In the genomic region with DNA sequence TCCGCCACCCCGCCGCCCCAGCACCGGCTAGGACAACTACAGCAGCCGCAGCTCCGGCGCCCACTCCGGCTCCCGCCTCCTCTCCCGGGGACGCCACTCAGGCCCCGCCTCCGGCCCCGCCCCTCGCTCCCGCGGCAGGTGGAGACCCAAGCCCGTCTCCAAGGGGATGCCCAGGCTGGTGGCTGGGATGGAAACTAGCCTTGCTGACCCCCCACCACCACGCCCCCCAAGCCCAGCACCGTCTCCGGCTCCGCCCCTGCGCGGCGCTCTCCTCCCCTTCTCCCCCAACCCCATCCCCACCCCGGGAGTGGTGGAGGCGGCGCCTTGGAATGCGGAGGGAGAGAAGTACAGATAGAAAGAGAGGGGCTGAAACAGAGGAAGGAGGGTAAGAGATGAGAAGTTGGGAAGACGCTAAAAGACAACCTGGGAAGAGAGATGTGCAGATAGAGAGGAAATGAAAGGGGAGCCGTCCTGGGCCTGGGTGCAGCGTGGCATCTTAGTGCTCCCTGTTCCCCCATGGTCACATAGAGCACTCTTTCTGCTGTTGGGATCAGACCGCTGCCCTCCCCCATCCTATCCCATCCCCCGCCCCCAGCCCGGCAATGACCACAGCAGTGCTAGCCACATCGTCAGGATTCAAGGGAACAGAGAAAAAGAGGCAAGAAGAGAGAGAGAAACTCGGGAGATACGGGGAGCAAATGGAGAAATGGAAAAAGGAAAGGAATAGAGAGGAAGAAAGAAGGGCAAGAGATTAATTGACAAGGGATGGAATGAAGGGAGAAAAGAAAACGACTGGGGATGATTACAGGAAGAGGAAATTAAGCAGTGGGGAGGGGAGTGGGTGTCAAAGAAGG, we compare ENCODE assay signal across 8 cellular contexts. TPM values are rescaled to one million over a fixed set of nuclear protein-coding genes. Genes with fewer than 3 reads are reported as not detected.
A peak's percentile ranks its signal among the peaks of the same experiment; 100 is the strongest.
DNase-seq lines count a peak whose midpoint lies in the region; ATAC-seq and TF ChIP-seq lines count a peak whose summit lies in the region.

A gene with protein sequence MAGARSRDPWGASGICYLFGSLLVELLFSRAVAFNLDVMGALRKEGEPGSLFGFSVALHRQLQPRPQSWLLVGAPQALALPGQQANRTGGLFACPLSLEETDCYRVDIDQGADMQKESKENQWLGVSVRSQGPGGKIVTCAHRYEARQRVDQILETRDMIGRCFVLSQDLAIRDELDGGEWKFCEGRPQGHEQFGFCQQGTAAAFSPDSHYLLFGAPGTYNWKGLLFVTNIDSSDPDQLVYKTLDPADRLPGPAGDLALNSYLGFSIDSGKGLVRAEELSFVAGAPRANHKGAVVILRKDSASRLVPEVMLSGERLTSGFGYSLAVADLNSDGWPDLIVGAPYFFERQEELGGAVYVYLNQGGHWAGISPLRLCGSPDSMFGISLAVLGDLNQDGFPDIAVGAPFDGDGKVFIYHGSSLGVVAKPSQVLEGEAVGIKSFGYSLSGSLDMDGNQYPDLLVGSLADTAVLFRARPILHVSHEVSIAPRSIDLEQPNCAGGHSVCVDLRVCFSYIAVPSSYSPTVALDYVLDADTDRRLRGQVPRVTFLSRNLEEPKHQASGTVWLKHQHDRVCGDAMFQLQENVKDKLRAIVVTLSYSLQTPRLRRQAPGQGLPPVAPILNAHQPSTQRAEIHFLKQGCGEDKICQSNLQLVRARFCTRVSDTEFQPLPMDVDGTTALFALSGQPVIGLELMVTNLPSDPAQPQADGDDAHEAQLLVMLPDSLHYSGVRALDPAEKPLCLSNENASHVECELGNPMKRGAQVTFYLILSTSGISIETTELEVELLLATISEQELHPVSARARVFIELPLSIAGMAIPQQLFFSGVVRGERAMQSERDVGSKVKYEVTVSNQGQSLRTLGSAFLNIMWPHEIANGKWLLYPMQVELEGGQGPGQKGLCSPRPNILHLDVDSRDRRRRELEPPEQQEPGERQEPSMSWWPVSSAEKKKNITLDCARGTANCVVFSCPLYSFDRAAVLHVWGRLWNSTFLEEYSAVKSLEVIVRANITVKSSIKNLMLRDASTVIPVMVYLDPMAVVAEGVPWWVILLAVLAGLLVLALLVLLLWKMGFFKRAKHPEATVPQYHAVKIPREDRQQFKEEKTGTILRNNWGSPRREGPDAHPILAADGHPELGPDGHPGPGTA (minus strand): TSS at position 64 of the 854 bp plus-strand sequence. CDS start 222 bp downstream, outside the sequence.

- peaks cover 7% of the 10 kb centered on the region for H4K20me1 ChIP-seq in H9 (ENCODE audit: control insufficient read depth, insufficient read depth, insufficient read length)

- no peak within 1 kb of the TSS for H3K4ac ChIP-seq in H9 (ENCODE audit: low read depth, low read length)

- no peaks in the 10 kb centered on the region; the same call in 1 of the 2 replicates for H3K79me2 ChIP-seq in H9 (ENCODE audit: insufficient read depth, low read length)

- DNase-seq in CD14-positive monocyte (ENCODE audit: low spot score) (no peak), H9 (peak; percentile 99), NCI-H510A treated with DMSO at 0.1 percent for 48 hours (lab: John Stamatoyannopoulos, UW) (peak; percentile 80), myocyte (ENCODE audit: low read depth) (peak; percentile 95)
- peak; percentile 77 for DNase-seq in activated T-cell treated with anti-CD3 and anti-CD28 coated beads, Interleukin-2, amount 50 U/mL, for 24 hours

- H3K4me1 Mint-ChIP-seq in CD14-positive monocyte = peaks cover 36% of the 10 kb centered on the region
- peaks cover 42 to 45% of the 10 kb centered on the region in 2 experiments for H3K4me1 Mint-ChIP-seq in H9
- peaks cover 19% of the 10 kb centered on the region for H3K4me1 Mint-ChIP-seq in activated T-cell treated with anti-CD3 and anti-CD28 coated beads, Interleukin-2, amount 50 U/mL, for 24 hours (ENCODE audit: low read depth)
- H3K4me1 Mint-ChIP-seq in stimulated activated naive CD8-positive, alpha-beta T cell treated with anti-CD3 and anti-CD28 coated beads, Interleukin-15, Interleukin-2, amounts not matched to agents 100 ng/mL and 50 ng/mL, for 24 hours (ENCODE audit: low read depth) = peaks cover 18% of the 10 kb centered on the region

- intact Hi-C loops in CD14-positive monocyte (cut with micrococcal nuclease) = loop anchor here in 1 of 2 donors (5.0 kb wide), 1 partner anchor 46 kb away; no protein-coding TSS in a partner anchor

- H3K4me3 Mint-ChIP-seq in CD14-positive monocyte (peak within 1 kb of the TSS; percentile 79 to 86), H9 (peak within 1 kb of the TSS; percentile 92 to 98)
- H3K4me3 Mint-ChIP-seq in activated T-cell treated with anti-CD3 and anti-CD28 coated beads, Interleukin-2, amount 50 U/mL, for 24 hours = peak within 1 kb of the TSS; percentile 77
- H3K4me3 Mint-ChIP-seq in stimulated activated naive CD8-positive, alpha-beta T cell treated with anti-CD3 and anti-CD28 coated beads, Interleukin-15, Interleukin-2, amounts not matched to agents 100 ng/mL and 50 ng/mL, for 24 hours = peak within 1 kb of the TSS; percentile 74

- no peak within 1 kb of the TSS for H3K56ac ChIP-seq in H9 (ENCODE audit: insufficient read length, low read depth, low read length)

- no peak within 1 kb of the TSS for H3T11ph ChIP-seq in H9 (ENCODE audit: low read length)

- peaks cover 51 to 76% (median 69%) of the 10 kb centered on the region in 3 donors for H3K27me3 Mint-ChIP-seq in CD14-positive monocyte (ENCODE audit: low read depth in 3 of 3)
- H3K27me3 Mint-ChIP-seq in H9 (ENCODE audit: low read depth) = peaks cover 32% of the 10 kb centered on the region
- H3K27me3 Mint-ChIP-seq in activated T-cell treated with anti-CD3 and anti-CD28 coated beads, Interleukin-2, amount 50 U/mL, for 24 hours = peaks cover 29% of the 10 kb centered on the region
- peaks cover 37% of the 10 kb centered on the region for H3K27me3 Mint-ChIP-seq in stimulated activated naive CD8-positive, alpha-beta T cell treated with anti-CD3 and anti-CD28 coated beads, Interleukin-15, Interleukin-2, amounts not matched to agents 100 ng/mL and 50 ng/mL, for 24 hours

- H3K27ac Mint-ChIP-seq in CD14-positive monocyte (peak within 1 kb of the TSS in 1 of 7 donors; percentile 73), H9 (peak within 1 kb of the TSS; percentile 41 to 92 (median 70))
- H3K27ac Mint-ChIP-seq in activated T-cell treated with anti-CD3 and anti-CD28 coated beads, Interleukin-2, amount 50 U/mL, for 24 hours = no peak within 1 kb of the TSS
- no peak within 1 kb of the TSS for H3K27ac Mint-ChIP-seq in stimulated activated naive CD8-positive, alpha-beta T cell treated with anti-CD3 and anti-CD28 coated beads, Interleukin-15, Interleukin-2, amounts not matched to agents 100 ng/mL and 50 ng/mL, for 24 hours

- H3K36me3 Mint-ChIP-seq in CD14-positive monocyte (peaks cover 3 to 8% of the 10 kb centered on the region in 2 donors), H9 (ENCODE audit: insufficient read depth in 1 of 3, low read depth in 3 of 3) (peaks cover 0 to 3% (median under 1%) of the 10 kb centered on the region in 3 experiments; a peak in 1 of 7 replicates)
- no peaks in the 10 kb centered on the region for H3K36me3 Mint-ChIP-seq in activated T-cell treated with anti-CD3 and anti-CD28 coated beads, Interleukin-2, amount 50 U/mL, for 24 hours (ENCODE audit: low read depth)
- no peaks in the 10 kb centered on the region for H3K36me3 Mint-ChIP-seq in stimulated activated naive CD8-positive, alpha-beta T cell treated with anti-CD3 and anti-CD28 coated beads, Interleukin-15, Interleukin-2, amounts not matched to agents 100 ng/mL and 50 ng/mL, for 24 hours (ENCODE audit: low read depth)

- no peak within 1 kb of the TSS for H4K8ac ChIP-seq in H9 (replicated peaks; ENCODE audit: insufficient read length, low read depth, low read length)

- H3K4me2 ChIP-seq in H9 (ENCODE audit: insufficient read depth, insufficient read length, low read length) = peak within 1 kb of the TSS; percentile 88

- H2BK20ac ChIP-seq in H9 (ENCODE audit: low read depth, low read length, poor library complexity, severe bottlenecking) = no peak within 1 kb of the TSS

- H3K4me3 ChIP-seq in esophagus (ENCODE audit: low read depth in 1 of 2, low read length in 2 of 2) = peak within 1 kb of the TSS; percentile 51 to 65

- H3K4me1 ChIP-seq in H9 (ENCODE audit: insufficient read depth, low read length) (0 out of 2 replicates have a peak, but pooled peaks cover 2% of the 10 kb centered on the region), esophagus (ENCODE audit: control insufficient read depth in 2 of 2, insufficient read depth in 2 of 2, low read length in 1 of 2) (peaks cover 0 to 6% of the 10 kb centered on the region in 2 donors)

- H3K27me3 ChIP-seq in H9 (ENCODE audit: insufficient read depth, low read length) (no peaks in the 10 kb centered on the region; the same call in 1 of the 2 replicates), esophagus (ENCODE audit: control insufficient read depth in 1 of 2, insufficient read depth in 2 of 2, low read length in 2 of 2) (peaks cover 0 to 2% of the 10 kb centered on the region in 2 donors)

- H3K27ac ChIP-seq in H9 (ENCODE audit: insufficient read length, low read depth, low read length) (no peak within 1 kb of the TSS), esophagus (ENCODE audit: low read depth in 2 of 2, low read length in 1 of 2) (peak within 1 kb of the TSS; percentile 69 to 80)

- H2BK15ac ChIP-seq in H9 (ENCODE audit: low read depth, low read length) = no peak within 1 kb of the TSS

- H2AK5ac ChIP-seq in H9 (ENCODE audit: insufficient read length, low read length) = no peak within 1 kb of the TSS

- H2BK5ac ChIP-seq in H9 (ENCODE audit: insufficient read length, low read length) = no peak within 1 kb of the TSS

- peak within 1 kb of the TSS; percentile 79; the same call in 1 of the 2 replicates for H3K14ac ChIP-seq in H9 (ENCODE audit: insufficient read depth, low read length)

- H3K36me3 ChIP-seq in esophagus (ENCODE audit: control insufficient read depth in 2 of 2, insufficient read depth in 2 of 2, low read length in 1 of 2) = no peaks in the 10 kb centered on the region

- peaks cover 5% of the 10 kb centered on the region for H3K79me1 ChIP-seq in H9 (ENCODE audit: insufficient read depth, low read depth, low read length, poor library complexity, severe bottlenecking)

- peak within 1 kb of the TSS; percentile 39 for H3K9ac ChIP-seq in H9 (ENCODE audit: extremely low read depth, insufficient read length, low read length)

- H2BK120ac ChIP-seq in H9 (ENCODE audit: low read depth, low read length, poor library complexity, severe bottlenecking) = no peak within 1 kb of the TSS

- TF ChIP-seq CTCF in CD14-positive monocyte (IDR thresholded peaks at IDR 0.05) = no peak
- TF ChIP-seq CTCF in H9 (conservative IDR thresholded peaks at IDR 0.05) = no peak

- no peak for ATAC-seq in GM18520 (IDR thresholded peaks at IDR 0.05; ENCODE audit: unreplicated experiment)

- no peak within 1 kb of the TSS for H4K5ac ChIP-seq in H9 (ENCODE audit: insufficient read length, low read depth, low read length)

- peaks cover 0 to 11% (median 2%) of the 10 kb centered on the region in 7 donors for H3K9me3 Mint-ChIP-seq in CD14-positive monocyte
- H3K9me3 Mint-ChIP-seq in H9 = no peaks in the 10 kb centered on the region
- no peaks in the 10 kb centered on the region for H3K9me3 Mint-ChIP-seq in activated T-cell treated with anti-CD3 and anti-CD28 coated beads, Interleukin-2, amount 50 U/mL, for 24 hours
- H3K9me3 Mint-ChIP-seq in stimulated activated naive CD8-positive, alpha-beta T cell treated with anti-CD3 and anti-CD28 coated beads, Interleukin-15, Interleukin-2, amounts not matched to agents 100 ng/mL and 50 ng/mL, for 24 hours = no peaks in the 10 kb centered on the region

- H2BK12ac ChIP-seq in H9 (ENCODE audit: insufficient read length, low read depth, low read length) = no peak within 1 kb of the TSS

- H4K91ac ChIP-seq in H9 (ENCODE audit: insufficient read length, low read depth, low read length) = no peak within 1 kb of the TSS

- no CpG with 5 or more reads among the region's 39 CpGs for WGBS in H9 (ENCODE audit: extremely low coverage, insufficient read length, low lambda C conversion rate)
- 0 to 2% methylated on average over 26 to 39 of the region's 39 CpGs for WGBS in esophagus, 2 donors

- H3K23me2 ChIP-seq in H9 (ENCODE audit: insufficient read length, low read depth, low read length, poor library complexity, severe bottlenecking) = peaks cover 16% of the 10 kb centered on the region

- H3K9me3 ChIP-seq in H9 (ENCODE audit: control insufficient read depth, low read depth, low read length) = no peaks in the 10 kb centered on the region
- no peaks in the 10 kb centered on the region for H3K9me3 ChIP-seq in esophagus (ENCODE audit: control insufficient read depth in 2 of 2, insufficient read depth in 1 of 2, low read depth in 1 of 2, low read length in 1 of 2)

- no peak within 1 kb of the TSS for H3K23ac ChIP-seq in H9 (ENCODE audit: insufficient read length, low read depth, low read length)

- no peak within 1 kb of the TSS for H2AFZ ChIP-seq in H9 (ENCODE audit: low read length)

- peak within 1 kb of the TSS; percentile 85 for H3K18ac ChIP-seq in H9 (ENCODE audit: insufficient read length, low read depth, low read length)

RNA-seq across cellular contexts. Expression of the gene that starts here (rescaled TPM):
- under 1 TPM; 0.23 to 0.55 TPM for polyA plus RNA-seq in CD14-positive monocyte
- total RNA-seq in H9 (2021) = 114 and 119 TPM in 2 replicates
- polyA plus RNA-seq in esophagus = 10 to 100 TPM; 15.3 to 24.6 TPM
- total RNA-seq in myocyte = 1,498 and 1,557 TPM in 2 replicates
- 430 TPM for polyA plus RNA-seq in myocyte (2012)

Comparison
In these comparisons a context has a peak if more than half of its experiments do, and no peak if none do; other contexts are left out.
1. RNA of the gene that starts here (total RNA-seq): 1,498 to 1,557 TPM in myocyte; 114 to 119 TPM in H9; every median in the first group is over 10 times any median in the second.
2. RNA of the gene that starts here (polyA plus RNA-seq): 15.3 to 24.6 TPM in esophagus; 0.23 to 0.55 TPM in CD14-positive monocyte; every median in the first group is over 10 times any median in the second.
3. H3K27ac Mint-ChIP-seq: peak in H9 (3 of 3); none in activated T-cell treated with anti-CD3 and anti-CD28 coated beads, Interleukin-2, amount 50 U/mL, for 24 hours (single experiment) and stimulated activated naive CD8-positive, alpha-beta T cell treated with anti-CD3 and anti-CD28 coated beads, Interleukin-15, Interleukin-2, amounts not matched to agents 100 ng/mL and 50 ng/mL, for 24 hours (single experiment).
4. Peak in every context shown above with its lines, with median percentiles within 50 percentile points of each other: H3K4me3 Mint-ChIP-seq.